ENCODE assay signal across 1 cellular context in the genomic region with DNA sequence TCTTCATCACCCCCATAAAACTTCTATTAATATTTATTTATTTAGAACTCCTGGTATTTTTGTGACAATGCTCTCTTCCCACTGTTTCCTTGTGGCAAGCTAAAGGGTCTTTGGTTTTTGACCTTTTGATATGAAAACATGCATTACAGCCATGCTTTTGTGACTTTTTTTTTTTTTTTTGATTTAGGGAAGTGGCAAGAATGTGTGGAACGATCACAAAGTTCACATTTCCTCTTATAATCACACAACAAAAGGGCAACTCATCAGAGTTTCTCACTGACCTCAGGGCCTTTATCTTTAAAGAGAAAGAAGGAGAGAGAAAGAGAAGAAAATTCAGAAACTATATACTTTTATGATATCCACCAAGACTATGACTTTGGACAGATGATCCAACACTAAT.
TF ChIP-seq lines count a peak whose summit lies in the region.

No MANE protein-coding gene starts in this region.

TF ChIP-seq in GM23338, 12 proteins besides CTCF, POLR2A, EP300 and RAD21 (continued from another document):
- TF ChIP-seq, protein P1, sequence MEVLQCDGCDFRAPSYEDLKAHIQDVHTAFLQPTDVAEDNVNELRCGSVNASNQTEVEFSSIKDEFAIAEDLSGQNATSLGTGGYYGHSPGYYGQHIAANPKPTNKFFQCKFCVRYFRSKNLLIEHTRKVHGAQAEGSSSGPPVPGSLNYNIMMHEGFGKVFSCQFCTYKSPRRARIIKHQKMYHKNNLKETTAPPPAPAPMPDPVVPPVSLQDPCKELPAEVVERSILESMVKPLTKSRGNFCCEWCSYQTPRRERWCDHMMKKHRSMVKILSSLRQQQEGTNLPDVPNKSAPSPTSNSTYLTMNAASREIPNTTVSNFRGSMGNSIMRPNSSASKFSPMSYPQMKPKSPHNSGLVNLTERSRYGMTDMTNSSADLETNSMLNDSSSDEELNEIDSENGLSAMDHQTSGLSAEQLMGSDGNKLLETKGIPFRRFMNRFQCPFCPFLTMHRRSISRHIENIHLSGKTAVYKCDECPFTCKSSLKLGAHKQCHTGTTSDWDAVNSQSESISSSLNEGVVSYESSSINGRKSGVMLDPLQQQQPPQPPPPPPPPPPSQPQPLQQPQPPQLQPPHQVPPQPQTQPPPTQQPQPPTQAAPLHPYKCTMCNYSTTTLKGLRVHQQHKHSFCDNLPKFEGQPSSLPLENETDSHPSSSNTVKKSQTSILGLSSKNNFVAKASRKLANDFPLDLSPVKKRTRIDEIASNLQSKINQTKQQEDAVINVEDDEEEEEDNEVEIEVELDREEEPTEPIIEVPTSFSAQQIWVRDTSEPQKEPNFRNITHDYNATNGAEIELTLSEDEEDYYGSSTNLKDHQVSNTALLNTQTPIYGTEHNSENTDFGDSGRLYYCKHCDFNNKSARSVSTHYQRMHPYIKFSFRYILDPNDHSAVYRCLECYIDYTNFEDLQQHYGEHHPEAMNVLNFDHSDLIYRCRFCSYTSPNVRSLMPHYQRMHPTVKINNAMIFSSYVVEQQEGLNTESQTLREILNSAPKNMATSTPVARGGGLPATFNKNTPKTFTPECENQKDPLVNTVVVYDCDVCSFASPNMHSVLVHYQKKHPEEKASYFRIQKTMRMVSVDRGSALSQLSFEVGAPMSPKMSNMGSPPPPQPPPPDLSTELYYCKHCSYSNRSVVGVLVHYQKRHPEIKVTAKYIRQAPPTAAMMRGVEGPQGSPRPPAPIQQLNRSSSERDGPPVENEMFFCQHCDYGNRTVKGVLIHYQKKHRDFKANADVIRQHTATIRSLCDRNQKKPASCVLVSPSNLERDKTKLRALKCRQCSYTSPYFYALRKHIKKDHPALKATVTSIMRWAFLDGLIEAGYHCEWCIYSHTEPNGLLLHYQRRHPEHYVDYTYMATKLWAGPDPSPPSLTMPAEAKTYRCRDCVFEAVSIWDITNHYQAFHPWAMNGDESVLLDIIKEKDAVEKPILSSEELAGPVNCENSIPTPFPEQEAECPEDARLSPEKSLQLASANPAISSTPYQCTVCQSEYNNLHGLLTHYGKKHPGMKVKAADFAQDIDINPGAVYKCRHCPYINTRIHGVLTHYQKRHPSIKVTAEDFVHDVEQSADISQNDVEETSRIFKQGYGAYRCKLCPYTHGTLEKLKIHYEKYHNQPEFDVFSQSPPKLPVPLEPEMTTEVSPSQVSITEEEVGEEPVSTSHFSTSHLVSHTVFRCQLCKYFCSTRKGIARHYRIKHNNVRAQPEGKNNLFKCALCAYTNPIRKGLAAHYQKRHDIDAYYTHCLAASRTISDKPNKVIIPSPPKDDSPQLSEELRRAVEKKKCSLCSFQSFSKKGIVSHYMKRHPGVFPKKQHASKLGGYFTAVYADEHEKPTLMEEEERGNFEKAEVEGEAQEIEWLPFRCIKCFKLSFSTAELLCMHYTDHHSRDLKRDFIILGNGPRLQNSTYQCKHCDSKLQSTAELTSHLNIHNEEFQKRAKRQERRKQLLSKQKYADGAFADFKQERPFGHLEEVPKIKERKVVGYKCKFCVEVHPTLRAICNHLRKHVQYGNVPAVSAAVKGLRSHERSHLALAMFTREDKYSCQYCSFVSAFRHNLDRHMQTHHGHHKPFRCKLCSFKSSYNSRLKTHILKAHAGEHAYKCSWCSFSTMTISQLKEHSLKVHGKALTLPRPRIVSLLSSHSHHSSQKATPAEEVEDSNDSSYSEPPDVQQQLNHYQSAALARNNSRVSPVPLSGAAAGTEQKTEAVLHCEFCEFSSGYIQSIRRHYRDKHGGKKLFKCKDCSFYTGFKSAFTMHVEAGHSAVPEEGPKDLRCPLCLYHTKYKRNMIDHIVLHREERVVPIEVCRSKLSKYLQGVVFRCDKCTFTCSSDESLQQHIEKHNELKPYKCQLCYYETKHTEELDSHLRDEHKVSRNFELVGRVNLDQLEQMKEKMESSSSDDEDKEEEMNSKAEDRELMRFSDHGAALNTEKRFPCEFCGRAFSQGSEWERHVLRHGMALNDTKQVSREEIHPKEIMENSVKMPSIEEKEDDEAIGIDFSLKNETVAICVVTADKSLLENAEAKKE (CRISPR knock-in tag; IDR thresholded peaks at IDR 0.05): no peak
- TF ChIP-seq STAT1 (IDR thresholded peaks at IDR 0.05; ENCODE audit: unreplicated experiment): no peak
- no peak for TF ChIP-seq JUNB (IDR thresholded peaks at IDR 0.05; ENCODE audit: unreplicated experiment)
- no peak for TF ChIP-seq ZNF331 (CRISPR knock-in tag; IDR thresholded peaks at IDR 0.05; ENCODE audit: low read depth)
- no peak for TF ChIP-seq EZH2 (IDR thresholded peaks at IDR 0.05; ENCODE audit: low read depth, unreplicated experiment)
TF ChIP-seq in GM23338: peak in this region for 0.
